In the genomic region with DNA sequence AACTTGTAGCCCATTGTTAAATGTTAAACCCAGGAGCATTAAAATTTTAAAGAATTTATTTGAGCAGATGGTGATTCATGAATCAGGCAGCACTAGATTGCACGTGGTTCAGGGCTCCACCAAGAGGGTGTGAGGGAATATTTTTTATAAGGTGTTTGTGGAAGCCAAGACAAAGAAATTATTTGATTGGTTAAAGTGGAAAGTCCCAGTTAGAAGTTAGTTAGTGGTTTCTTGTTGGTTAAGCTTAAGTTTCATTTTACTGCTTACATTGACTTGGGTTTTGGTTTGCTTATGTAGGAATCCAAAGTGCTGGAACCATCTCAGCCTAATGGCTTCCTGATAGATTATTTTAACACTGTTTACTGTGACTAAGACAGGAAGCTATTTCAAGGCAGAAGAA, we compare ENCODE assay signal across 1 cellular context.
TF ChIP-seq lines count a peak whose summit lies in the region.

No MANE protein-coding gene starts in this region.

TF ChIP-seq in H1, 55 proteins besides CTCF, POLR2A, EP300 and RAD21 (continued from another document):
- no peak for TF ChIP-seq KDM4A (IDR thresholded peaks at IDR 0.05; ENCODE audit: low read depth, low read length, severe bottlenecking)
- no peak for TF ChIP-seq CBX8 (IDR thresholded peaks at IDR 0.05; ENCODE audit: borderline replicate concordance, low read depth, low read length)
- TF ChIP-seq RBBP5 (IDR thresholded peaks at IDR 0.05; ENCODE audit: borderline replicate concordance, low read depth, low read length) = no peak
- TF ChIP-seq CBX5 (IDR thresholded peaks at IDR 0.05; ENCODE audit: low read depth, low read length) = no peak
- TF ChIP-seq BRCA1 (IDR thresholded peaks at IDR 0.05; ENCODE audit: low read depth, low read length) = no peak
- no peak for TF ChIP-seq SP2 (IDR thresholded peaks at IDR 0.05; ENCODE audit: low read length)
